In genomic region chr4:110296892-110297291, GRCh38 we compare ENCODE assay signal across 12 cellular contexts.
DNase-seq lines count a peak whose midpoint lies in the region; ATAC-seq and TF ChIP-seq lines count a peak whose summit lies in the region.
"Had no signal": no experiment of that assay in that cellular context is flagged by ENCODE, and none has a peak within 500 bp of the region (broad histone marks: within the 10 kb centered on the region; RNA-seq: fewer than 3 reads in every experiment).

No MANE protein-coding gene starts in this region.

- no peak for TF ChIP-seq CTCF in ovary (IDR thresholded peaks at IDR 0.05)

- no peak for TF ChIP-seq EP300 in ovary (IDR thresholded peaks at IDR 0.05)

- intact Hi-C loops in ovary (cut with DNase I), result no loop called here

- no peaks in the 10 kb centered on the region for H3K9me3 ChIP-seq in ovary
- H3K9me3 ChIP-seq: BLaER1 had no signal

- H3K4me1 ChIP-seq in ovary (ENCODE audit: insufficient read depth), result no peaks in the 10 kb centered on the region

- ATAC-seq in GM18505 (IDR thresholded peaks at IDR 0.05; ENCODE audit: unreplicated experiment), result peak; percentile 71
- peak; percentile 83 for ATAC-seq in GM19455 (IDR thresholded peaks at IDR 0.05; ENCODE audit: unreplicated experiment)
- ATAC-seq in HG02840 (IDR thresholded peaks at IDR 0.05; ENCODE audit: low FRiP score, unreplicated experiment), result peak; percentile 66
- ATAC-seq in HG03521 (IDR thresholded peaks at IDR 0.05; ENCODE audit: unreplicated experiment), result peak; percentile 83

- 74 to 84% (median 76%) methylated on average over 2 of the region's 2 CpGs for WGBS in ovary, 3 donors

- no peak for TF ChIP-seq POLR2A in GM18505 (IDR thresholded peaks at IDR 0.05; ENCODE audit: borderline replicate concordance, extremely low read depth, insufficient read depth, insufficient read length)
- TF ChIP-seq POLR2A in ovary (IDR thresholded peaks at IDR 0.05), result no peak

- no peak overlapping the region for H3K4me3 ChIP-seq in ovary
- H3K4me3 ChIP-seq: BLaER1 had no signal

- no peak overlapping the region for H3K27ac ChIP-seq in ovary
- H3K27ac ChIP-seq: BLaER1, VCaP had no signal

- H3K27me3 ChIP-seq in ovary, result no peaks in the 10 kb centered on the region
- H3K27me3 ChIP-seq: BLaER1 had no signal

- no peak for DNase-seq in NCI-H187 treated with DMSO at 0.1 percent for 48 hours (lab: John Stamatoyannopoulos, UW)
- DNase-seq in NCI-H1694 (lab: John Stamatoyannopoulos, UW), result no peak
- DNase-seq in ovary, result no peak
- DNase-seq in DMS114 treated with DMSO at 0.1 percent for 48 hours (lab: John Stamatoyannopoulos, UW; ENCODE audit: unreplicated experiment), result no peak
- DNase-seq: SHP77, trophoblast cell had no signal

- H3K36me3 ChIP-seq in ovary, result no peaks in the 10 kb centered on the region
- H3K36me3 ChIP-seq: BLaER1 had no signal
